17 cellular contexts compared by ENCODE assay signal in genomic region chr3:197417896-197418618, GRCh38.
"Had no signal": no experiment of that assay in that cellular context is flagged by ENCODE, and none has a peak within 500 bp of the region (broad histone marks: within the 10 kb centered on the region; RNA-seq: fewer than 3 reads in every experiment).

No MANE protein-coding gene starts in this region.

- ATAC-seq: activated CD4-positive, CD25-positive, alpha-beta regulatory T cell treated with anti-CD3 and anti-CD28 coated beads, Interleukin-2, amount 50 U/mL, for 24 hours; activated naive CD4-positive, alpha-beta T cell treated with anti-CD3 and anti-CD28 coated beads, Interleukin-2, amount 50 U/mL, for 72 hours; gastroesophageal sphincter; lower lobe of right lung; naive thymus-derived CD8-positive, alpha-beta T cell; stimulated activated memory B cell treated with anti-CD40 and anti-IgM and Interleukin-4, amounts not matched to agents 10 μg/mL and 1 μg/mL and 100 μg/mL, for 72 hours; T-helper 17 cell had no signal

- H3K4me1 ChIP-seq: colonic mucosa, lower lobe of right lung had no signal

- H3K27ac Mint-ChIP-seq: stimulated activated memory B cell treated with anti-CD40 and anti-IgM and Interleukin-4, amounts not matched to agents 10 μg/mL and 1 μg/mL and 100 μg/mL, for 72 hours had no signal

- H3K36me3 ChIP-seq: colonic mucosa, gastroesophageal sphincter, lower lobe of right lung had no signal

- H3K9me3 Mint-ChIP-seq: stimulated activated memory B cell treated with anti-CD40 and anti-IgM and Interleukin-4, amounts not matched to agents 10 μg/mL and 1 μg/mL and 100 μg/mL, for 72 hours had no signal

- H3K27ac ChIP-seq: colonic mucosa, lower lobe of right lung had no signal

- H3K9me3 ChIP-seq: colonic mucosa, gastroesophageal sphincter, lower lobe of right lung, mucosa of descending colon had no signal

- H3K36me3 Mint-ChIP-seq: activated naive CD4-positive, alpha-beta T cell treated with anti-CD3 and anti-CD28 coated beads, Interleukin-2, amount 50 U/mL, for 72 hours; naive thymus-derived CD8-positive, alpha-beta T cell; stimulated activated memory B cell treated with anti-CD40 and anti-IgM and Interleukin-4, amounts not matched to agents 10 μg/mL and 1 μg/mL and 100 μg/mL, for 72 hours had no signal

- H3K4me3 ChIP-seq: colonic mucosa, gastroesophageal sphincter, lower lobe of right lung, mucosa of descending colon, smooth muscle cell had no signal

- DNase-seq: activated CD4-positive, alpha-beta T cell treated with anti-CD3 and anti-CD28 coated beads, Interleukin-2, amount 50 U/mL, for 4 hours; activated effector memory CD4-positive, alpha-beta T cell treated with anti-CD3 and anti-CD28 coated beads, Interleukin-2, amount 50 U/mL, for 16 hours; activated T-cell treated with anti-CD3 and anti-CD28 coated beads, Interleukin-2, amount 50 U/mL, for 1 hour; anterior cingulate cortex; colonic mucosa; lower lobe of right lung; mucosa of descending colon; naive thymus-derived CD8-positive, alpha-beta T cell; nucleus accumbens; right cardiac atrium; T-helper 17 cell; trophoblast cell had no signal

- H3K27me3 ChIP-seq: colonic mucosa, gastroesophageal sphincter had no signal

- H3K4me3 Mint-ChIP-seq: naive thymus-derived CD8-positive, alpha-beta T cell; stimulated activated memory B cell treated with anti-CD40 and anti-IgM and Interleukin-4, amounts not matched to agents 10 μg/mL and 1 μg/mL and 100 μg/mL, for 72 hours; T-helper 17 cell had no signal

- H3K4me1 Mint-ChIP-seq: naive thymus-derived CD8-positive, alpha-beta T cell; stimulated activated memory B cell treated with anti-CD40 and anti-IgM and Interleukin-4, amounts not matched to agents 10 μg/mL and 1 μg/mL and 100 μg/mL, for 72 hours had no signal
